14 cellular contexts compared by ENCODE assay signal in the genomic region with DNA sequence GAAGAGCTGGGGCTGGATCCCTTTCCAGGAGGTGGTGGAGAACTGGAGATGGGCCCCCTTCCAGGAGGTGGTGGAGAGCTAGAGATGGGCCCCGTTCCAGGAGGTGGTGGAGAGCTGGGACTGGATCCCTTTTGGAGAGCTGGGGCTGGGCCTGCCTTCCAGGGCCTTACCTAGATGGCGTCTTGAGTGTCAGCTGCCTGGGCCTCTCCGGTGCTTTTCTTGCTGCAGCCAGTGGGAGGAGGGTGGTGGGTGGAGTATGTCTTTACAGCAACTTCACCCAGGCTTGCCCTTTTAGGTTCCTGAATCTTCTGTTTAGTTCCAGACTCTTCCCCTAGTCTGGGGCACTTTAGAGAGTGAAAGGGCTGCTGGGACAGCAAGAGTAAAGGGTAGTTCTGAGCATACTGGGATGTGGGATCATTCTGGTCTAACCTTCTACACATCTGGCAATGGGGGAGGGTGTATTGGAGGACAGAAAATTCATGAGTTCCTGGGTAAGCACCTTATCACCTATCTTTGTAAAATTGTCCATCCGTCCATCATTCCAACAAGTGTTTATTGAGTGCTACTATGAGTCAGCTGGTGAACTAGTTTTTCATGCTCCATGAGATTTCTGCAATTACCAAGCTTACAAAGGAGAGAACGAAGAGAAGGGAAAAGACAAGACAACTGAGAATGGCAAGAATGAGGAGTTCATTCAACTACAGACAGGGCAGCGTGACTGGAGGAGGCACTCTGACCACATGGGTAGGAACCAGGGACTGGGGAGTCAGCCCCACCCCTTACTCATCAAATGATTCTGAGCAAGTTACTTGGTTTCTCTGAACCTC. TPM values are rescaled to one million over a fixed set of nuclear protein-coding genes. Genes with fewer than 3 reads are reported as not detected.
"Had no signal": no experiment of that assay in that cellular context is flagged by ENCODE, and none has a peak within 500 bp of the region (broad histone marks: within the 10 kb centered on the region; RNA-seq: fewer than 3 reads in every experiment).

No MANE protein-coding gene starts in this region.

- H3K27me3 Mint-ChIP-seq: activated naive CD8-positive, alpha-beta T cell treated with anti-CD3 and anti-CD28 coated beads, Interleukin-2, amount 10 ng/mL, durations not matched to agents 7 days and 5 days had no signal

- H3K36me3 ChIP-seq: cardiac muscle cell, left ventricle myocardium inferior had no signal

- H3K27ac Mint-ChIP-seq: activated CD4-positive, alpha-beta memory T cell treated with anti-CD3 and anti-CD28 coated beads, Interleukin-2, amount 10 ng/mL, durations not matched to agents 7 days and 5 days; activated naive CD8-positive, alpha-beta T cell treated with anti-CD3 and anti-CD28 coated beads, Interleukin-2, amount 10 ng/mL, durations not matched to agents 7 days and 5 days; activated T-cell treated with anti-CD3 and anti-CD28 coated beads, Interleukin-2, amount 50 U/mL, for 72 hours; T-cell had no signal

- DNase-seq: activated CD4-positive, alpha-beta memory T cell treated with anti-CD3 and anti-CD28 coated beads, Interleukin-2, amount 10 ng/mL, durations not matched to agents 7 days and 5 days; activated naive CD8-positive, alpha-beta T cell treated with anti-CD3 and anti-CD28 coated beads, Interleukin-2, amount 10 ng/mL, durations not matched to agents 7 days and 5 days; activated T-cell treated with anti-CD3 and anti-CD28 coated beads, Interleukin-2, amount 50 U/mL, for 72 hours; aorta; left ventricle myocardium inferior; mesendoderm; stimulated activated CD4-positive, alpha-beta T cell treated with anti-CD3 and anti-CD28 coated beads, Interleukin-4, amount 100 ng/mL, for 4 hours; T-cell; T1000 had no signal

- ATAC-seq: activated T-cell treated with anti-CD3 and anti-CD28 coated beads, Interleukin-2, amount 50 U/mL, for 72 hours; T-cell had no signal

- H3K4me3 Mint-ChIP-seq: activated CD4-positive, alpha-beta memory T cell treated with anti-CD3 and anti-CD28 coated beads, Interleukin-2, amount 10 ng/mL, durations not matched to agents 7 days and 5 days; activated naive CD8-positive, alpha-beta T cell treated with anti-CD3 and anti-CD28 coated beads, Interleukin-2, amount 10 ng/mL, durations not matched to agents 7 days and 5 days; activated T-cell treated with anti-CD3 and anti-CD28 coated beads, Interleukin-2, amount 50 U/mL, for 72 hours; T-cell had no signal

- H3K27ac ChIP-seq: cardiac muscle cell, left ventricle myocardium inferior, VCaP had no signal

- H3K4me3 ChIP-seq: cardiac muscle cell, left ventricle myocardium inferior had no signal

- H3K36me3 Mint-ChIP-seq: activated naive CD8-positive, alpha-beta T cell treated with anti-CD3 and anti-CD28 coated beads, Interleukin-2, amount 10 ng/mL, durations not matched to agents 7 days and 5 days had no signal

- H3K4me1 ChIP-seq: left ventricle myocardium inferior had no signal

RNA-seq across cellular contexts. Expression of a gene that starts 18.9 kb away (rescaled TPM):
- total RNA-seq: activated naive CD8-positive, alpha-beta T cell treated with anti-CD3 and anti-CD28 coated beads, Interleukin-2, amount 10 ng/mL, durations not matched to agents 7 days and 5 days; activated T-cell treated with anti-CD3 and anti-CD28 coated beads, Interleukin-2, amount 50 U/mL, for 72 hours; cardiac muscle cell; endothelial cell of umbilical vein; glomerular endothelial cell; left ventricle myocardium inferior; skeletal muscle tissue; T-cell had no signal
- polyA plus RNA-seq: aorta, cardiac muscle cell had no signal
